Comparison of ENCODE assay signal across 9 cellular contexts in the genomic region with DNA sequence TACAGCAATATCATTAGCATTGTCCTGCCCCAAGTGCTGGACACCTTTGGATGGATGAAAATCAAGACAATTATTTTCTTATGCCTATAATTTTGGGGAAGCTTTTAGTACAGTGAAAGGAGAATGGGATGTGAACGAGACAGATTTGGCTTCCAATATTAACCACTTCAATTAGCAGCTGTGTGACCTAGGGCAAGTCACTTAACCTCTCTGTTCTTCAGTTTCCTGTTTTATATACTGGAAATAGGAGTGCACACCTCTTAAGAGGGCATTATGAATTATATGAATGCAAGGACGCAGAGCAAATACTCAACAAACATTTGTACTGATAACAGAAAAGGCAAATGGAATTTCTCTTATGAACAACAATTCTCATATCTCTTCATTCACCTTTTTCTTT. TPM values are rescaled to one million over a fixed set of nuclear protein-coding genes. Genes with fewer than 3 reads are reported as not detected.
"Had no signal": no experiment of that assay in that cellular context is flagged by ENCODE, and none has a peak within 500 bp of the region (broad histone marks: within the 10 kb centered on the region; RNA-seq: fewer than 3 reads in every experiment).

No MANE protein-coding gene starts in this region.

- H3K4me3 ChIP-seq: GM23338, HAP-1 had no signal

- ATAC-seq: GM23338, HCT116 had no signal

- H3K36me3 Mint-ChIP-seq: IgD-negative memory B cell had no signal

- FAIRE-seq: HTR-8/SVneo had no signal

- H3K4me1 ChIP-seq: HAP-1 had no signal

- H3K4me3 Mint-ChIP-seq: GM23338, HFFc6, IgD-negative memory B cell had no signal

- H3K9me3 ChIP-seq: HAP-1 had no signal

- H3K36me3 ChIP-seq: HAP-1 had no signal

- H3K4me2 ChIP-seq: GM23338 had no signal

- H3K9me3 Mint-ChIP-seq: GM23338, HFFc6, IgD-negative memory B cell had no signal

- H3K27ac Mint-ChIP-seq: GM23338, HFFc6, IgD-negative memory B cell had no signal

- H2AFZ ChIP-seq: GM23338 had no signal

- DNase-seq: H7, HFFc6, KG1 had no signal

- H3K27me3 Mint-ChIP-seq: IgD-negative memory B cell had no signal

RNA-seq across cellular contexts. Expression of a gene that starts 18.5 kb away (rescaled TPM):
- total RNA-seq: HT-29 had no signal
